In the genomic region with DNA sequence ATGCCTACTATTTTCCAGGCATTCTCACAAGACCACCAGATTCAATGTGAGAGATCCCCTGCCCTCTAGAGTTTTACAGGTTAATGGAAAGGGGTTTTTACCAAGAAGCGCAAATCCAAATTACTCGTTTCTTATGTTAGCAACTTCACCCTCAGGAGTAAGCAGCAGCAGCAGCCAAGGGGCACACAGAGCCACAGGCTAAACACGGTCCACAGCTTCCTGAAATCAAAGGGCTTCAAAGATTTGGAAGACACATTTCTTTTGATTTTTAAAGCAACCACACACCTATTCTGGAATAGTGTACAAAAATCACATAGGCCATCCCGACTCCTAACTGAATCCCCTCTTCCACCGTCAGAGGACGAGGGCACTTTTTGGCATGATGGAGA, we compare ENCODE assay signal across 9 cellular contexts.
DNase-seq lines count a peak whose midpoint lies in the region; ATAC-seq, FAIRE-seq and TF ChIP-seq lines count a peak whose summit lies in the region.
"Had no signal": no experiment of that assay in that cellular context is flagged by ENCODE, and none has a peak within 500 bp of the region (broad histone marks: within the 10 kb centered on the region; RNA-seq: fewer than 3 reads in every experiment).

No MANE protein-coding gene starts in this region.

- ATAC-seq in heart right ventricle (no peak), left cardiac atrium (no peak), K562 (no peak), aorta (ENCODE audit: low FRiP score) (no peak), GM18873 (IDR thresholded peaks at IDR 0.05; ENCODE audit: low FRiP score, unreplicated experiment) (no peak), HG03045 (IDR thresholded peaks at IDR 0.05; ENCODE audit: unreplicated experiment) (no peak), HG02938 (IDR thresholded peaks at IDR 0.05; ENCODE audit: unreplicated experiment) (no peak)

- H3K4me3 ChIP-seq in heart right ventricle (peak overlapping the region in 1 of 10 donors; percentile 10), K562 (no peak overlapping the region), muscle layer of duodenum (ENCODE audit: low read depth in 1 of 2, low read length in 2 of 2) (no peak overlapping the region), aorta (ENCODE audit: low read length in 2 of 2) (no peak overlapping the region)

- H3K27ac ChIP-seq in heart right ventricle, result peak overlapping the region; percentile 69 to 94 (median 84)
- H3K27ac ChIP-seq in K562 (ENCODE audit: extremely low read depth, low read depth, low read length), result no peak overlapping the region
- H3K27ac ChIP-seq in muscle layer of duodenum (ENCODE audit: low read length), result peak overlapping the region; percentile 92
- H3K27ac ChIP-seq in aorta (ENCODE audit: low read depth in 1 of 2, low read length in 2 of 2), result peak overlapping the region; percentile 78 to 99

- H3K27me3 ChIP-seq in heart right ventricle, result no peaks in the 10 kb centered on the region
- H3K27me3 ChIP-seq in K562 (ENCODE audit: control insufficient read depth in 2 of 2, insufficient read depth in 2 of 2, low read length in 2 of 2), result no peaks in the 10 kb centered on the region
- H3K27me3 ChIP-seq in muscle layer of duodenum (ENCODE audit: low read depth, low read length), result no peaks in the 10 kb centered on the region
- no peaks in the 10 kb centered on the region for H3K27me3 ChIP-seq in aorta (ENCODE audit: control insufficient read depth in 1 of 2, insufficient read depth in 2 of 2, low read length in 1 of 2)

- H3K4me1 ChIP-seq in heart right ventricle, result peaks cover 14 to 70% (median 54%) of the 10 kb centered on the region in 9 donors
- H3K4me1 ChIP-seq in K562 (replicated peaks in 1 of 2; ENCODE audit: control insufficient read depth in 2 of 2, insufficient read depth in 2 of 2, low read length in 2 of 2), result peaks cover 43 to 45% of the 10 kb centered on the region in 2 experiments
- peaks cover 21 to 27% of the 10 kb centered on the region in 2 donors for H3K4me1 ChIP-seq in muscle layer of duodenum (ENCODE audit: control insufficient read depth in 1 of 2, insufficient read depth in 2 of 2, low read length in 2 of 2)
- peaks cover 2 to 7% of the 10 kb centered on the region in 2 donors for H3K4me1 ChIP-seq in aorta (ENCODE audit: control insufficient read depth in 1 of 2, insufficient read depth in 2 of 2, low read length in 2 of 2)

- H3K36me3 ChIP-seq in heart right ventricle (no peaks in the 10 kb centered on the region), K562 (ENCODE audit: control insufficient read depth, insufficient read depth, low read length) (no peaks in the 10 kb centered on the region), muscle layer of duodenum (ENCODE audit: control insufficient read depth in 1 of 2, insufficient read depth in 2 of 2, low read length in 2 of 2) (no peaks in the 10 kb centered on the region), aorta (ENCODE audit: control insufficient read depth in 1 of 2, insufficient read depth in 2 of 2, low read length in 1 of 2) (no peaks in the 10 kb centered on the region)

- no peaks in the 10 kb centered on the region for H4K20me1 ChIP-seq in K562 (replicated peaks; ENCODE audit: control insufficient read depth, insufficient read depth, low read length)

- POLR2A ChIA-PET in K562 (lab: Yijun Ruan, JAX), result interaction anchor here (0.6 to 1.9 kb wide), 7 partner anchors 9 to 137 kb away, joined by 3 to 7 read pairs (median 4); no protein-coding TSS in a partner anchor

- in situ Hi-C loops in K562 (cut with MboI), result no loop called here

- no peak for TF ChIP-seq CTCF in heart right ventricle (IDR thresholded peaks at IDR 0.05)
- no peak for TF ChIP-seq CTCF in K562 (IDR thresholded peaks at IDR 0.05 in 2 of 3, conservative IDR thresholded peaks at IDR 0.05 in 1 of 3; ENCODE audit: insufficient read depth in 2 of 3, low read depth in 1 of 3, low read length in 3 of 3)

- no peak overlapping the region; a peak in 1 of 4 replicates for H3K9ac ChIP-seq in K562 (ENCODE audit: insufficient read depth in 1 of 2, low read depth in 2 of 2, low read length in 2 of 2)

- H3K4me2 ChIP-seq in K562 (ENCODE audit: insufficient read depth, low read length), result 0 out of 2 replicates have a peak overlapping the region, but pooled peaks have one; percentile 70

- no peak for TF ChIP-seq EP300 in K562 (IDR thresholded peaks at IDR 0.05; ENCODE audit: low read length)

- H3K9me1 ChIP-seq in K562 (ENCODE audit: control insufficient read depth, insufficient read depth, low read length), result no peaks in the 10 kb centered on the region

- H3K79me2 ChIP-seq in K562 (ENCODE audit: control insufficient read depth, insufficient read depth, low read length), result peaks cover 13% of the 10 kb centered on the region; the same call in 2 of the 3 replicates

- 79 to 81% methylated on average over 6 of the region's 6 CpGs for WGBS in heart right ventricle, 2 donors
- WGBS in K562 (ENCODE audit: insufficient coverage, low coverage, missing lambda C conversion rate), result 76% methylated on average over 4 of the region's 6 CpGs
- 16 to 18% methylated on average over 6 of the region's 6 CpGs for whole genome bisulfite sequencing in aorta, 2 donors

- TF ChIP-seq RAD21 in K562 (CRISPR knock-in tag; conservative IDR thresholded peaks at IDR 0.05 in 1 of 2, IDR thresholded peaks at IDR 0.05 in 1 of 2), result no peak

- peak overlapping the region; percentile 69; the same call in 1 of the 2 replicates for H2AFZ ChIP-seq in K562 (ENCODE audit: low read depth, low read length)

- intact Hi-C loops in heart right ventricle (cut with DNase I), result loop anchor here in 9 of 10 donors (5.0 to 10.0 kb wide), 10 partner anchors 42 to 138 kb away; a partner anchor contains a TSS
- intact Hi-C loops in left cardiac atrium (cut with DNase I), result loop anchor here in 1 of 2 donors (5.0 kb wide), 1 partner anchor 108 kb away; a partner anchor contains a TSS
- intact Hi-C loops in K562 (cut with micrococcal nuclease), result loop anchor here (2.0 to 5.0 kb wide), 2 partner anchors 62 to 107 kb away; a partner anchor contains a TSS
- intact Hi-C loops in aorta (cut with DNase I), result loop anchor here (1.0 to 10.0 kb wide), 4 partner anchors 45 to 131 kb away; a partner anchor contains a TSS

- DNase-seq in heart right ventricle, result no peak
- DNase-seq in left cardiac atrium, result no peak
- no peak for DNase-seq in K562 (ENCODE audit: extremely low read depth in 1 of 4, low spot score in 3 of 4)
- no peak for DNase-seq in aorta
- DNase-seq: NCI-H446 had no signal

- FAIRE-seq in K562 (lab: Jason Lieb, UNC), result no peak

- CTCF ChIA-PET in K562 (lab: Yijun Ruan, JAX; ENCODE audit: low intra/inter-chr PET ratio), result no interaction called here

- no peaks in the 10 kb centered on the region for H3K9me3 ChIP-seq in heart right ventricle
- H3K9me3 ChIP-seq in K562 (replicated peaks; ENCODE audit: control insufficient read depth, insufficient read depth, low read depth, low read length), result no peaks in the 10 kb centered on the region
- H3K9me3 ChIP-seq in muscle layer of duodenum (ENCODE audit: control insufficient read depth in 1 of 2, low read length in 2 of 2), result no peaks in the 10 kb centered on the region
- no peaks in the 10 kb centered on the region for H3K9me3 ChIP-seq in aorta (ENCODE audit: control insufficient read depth, low read length)

- TF ChIP-seq POLR2A in K562 (conservative IDR thresholded peaks at IDR 0.05), result no peak

- no TSS peak for BruUV-seq in K562 (replicated peaks; lab: Mats Ljungman, UMichigan)

TF ChIP-seq in K562, 482 proteins besides CTCF, POLR2A, EP300 and RAD21:
- TF ChIP-seq KDM1A (IDR thresholded peaks at IDR 0.05), result peak; percentile 20 to 62; a peak in 3 of 4 replicates
- no peak for TF ChIP-seq MAFG (tag; conservative IDR thresholded peaks at IDR 0.05)
- TF ChIP-seq, protein P1, sequence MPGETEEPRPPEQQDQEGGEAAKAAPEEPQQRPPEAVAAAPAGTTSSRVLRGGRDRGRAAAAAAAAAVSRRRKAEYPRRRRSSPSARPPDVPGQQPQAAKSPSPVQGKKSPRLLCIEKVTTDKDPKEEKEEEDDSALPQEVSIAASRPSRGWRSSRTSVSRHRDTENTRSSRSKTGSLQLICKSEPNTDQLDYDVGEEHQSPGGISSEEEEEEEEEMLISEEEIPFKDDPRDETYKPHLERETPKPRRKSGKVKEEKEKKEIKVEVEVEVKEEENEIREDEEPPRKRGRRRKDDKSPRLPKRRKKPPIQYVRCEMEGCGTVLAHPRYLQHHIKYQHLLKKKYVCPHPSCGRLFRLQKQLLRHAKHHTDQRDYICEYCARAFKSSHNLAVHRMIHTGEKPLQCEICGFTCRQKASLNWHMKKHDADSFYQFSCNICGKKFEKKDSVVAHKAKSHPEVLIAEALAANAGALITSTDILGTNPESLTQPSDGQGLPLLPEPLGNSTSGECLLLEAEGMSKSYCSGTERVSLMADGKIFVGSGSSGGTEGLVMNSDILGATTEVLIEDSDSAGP (CRISPR knock-in tag; IDR thresholded peaks at IDR 0.05), result peak; percentile 68; the same call in 1 of the 2 replicates
- no peak for TF ChIP-seq SMARCE1 (IDR thresholded peaks at IDR 0.05)
- no peak for TF ChIP-seq PHF20 (IDR thresholded peaks at IDR 0.05; ENCODE audit: partially characterized antibody)
TF ChIP-seq in K562: peak in this region for 2.
